ENCODE assay signal across 1 cellular context in genomic region chr20:45359406-45360148, GRCh38.
TF ChIP-seq lines count a peak whose summit lies in the region.

No MANE protein-coding gene starts in this region.

TF ChIP-seq in HepG2, 621 proteins besides CTCF, POLR2A, EP300 and RAD21 (continued from another document and continues in another):
- TF ChIP-seq ZNF800 (CRISPR knock-in tag; IDR thresholded peaks at IDR 0.05) (no peak), ZNF576 (CRISPR knock-in tag; IDR thresholded peaks at IDR 0.05) (no peak), MEIS2 (CRISPR knock-in tag; IDR thresholded peaks at IDR 0.05) (peak; percentile 26; the same call in 1 of the 2 replicates), BATF2 (CRISPR knock-in tag; IDR thresholded peaks at IDR 0.05) (no peak), ZFP91 (CRISPR knock-in tag; IDR thresholded peaks at IDR 0.05; ENCODE audit: borderline replicate concordance) (no peak), HOXA3 (CRISPR knock-in tag; IDR thresholded peaks at IDR 0.05) (no peak; the same call in 1 of the 2 replicates), RFX1 (IDR thresholded peaks at IDR 0.05) (no peak), ZFP36 (IDR thresholded peaks at IDR 0.05; ENCODE audit: borderline replicate concordance, low read depth, low read length, partially characterized antibody) (no peak), GATAD2A (CRISPR knock-in tag; IDR thresholded peaks at IDR 0.05) (no peak; the same call in 1 of the 2 replicates), FOSL1 (CRISPR knock-in tag; IDR thresholded peaks at IDR 0.05; ENCODE audit: borderline replicate concordance) (no peak), WIZ (CRISPR knock-in tag; IDR thresholded peaks at IDR 0.05) (no peak), ZNF326 (CRISPR knock-in tag; IDR thresholded peaks at IDR 0.05; ENCODE audit: borderline replicate concordance) (no peak), ZNF879 (CRISPR knock-in tag; IDR thresholded peaks at IDR 0.05) (peak; percentile 23; the same call in 1 of the 2 replicates), SMAD3 (CRISPR knock-in tag; IDR thresholded peaks at IDR 0.05) (no peak), ARNT (IDR thresholded peaks at IDR 0.05) (no peak), ZNF790 (CRISPR knock-in tag; IDR thresholded peaks at IDR 0.05; ENCODE audit: borderline replicate concordance) (no peak), SRSF1 (optimal IDR thresholded peaks at IDR 0.05; ENCODE audit: low read depth, low read length) (no peak), ZNF101 (CRISPR knock-in tag; IDR thresholded peaks at IDR 0.05; ENCODE audit: borderline replicate concordance, low read depth) (no peak), KLF6 (CRISPR knock-in tag; IDR thresholded peaks at IDR 0.05) (no peak; the same call in 1 of the 2 replicates), SATB2 (CRISPR knock-in tag; IDR thresholded peaks at IDR 0.05) (no peak), ZNF567 (CRISPR knock-in tag; IDR thresholded peaks at IDR 0.05; ENCODE audit: borderline replicate concordance) (no peak; the same call in 1 of the 2 replicates), NFE2L2 (IDR thresholded peaks at IDR 0.05; ENCODE audit: low read length) (no peak), ZNF644 (CRISPR knock-in tag; IDR thresholded peaks at IDR 0.05; ENCODE audit: low read depth) (no peak), ZNF629 (CRISPR knock-in tag; conservative IDR thresholded peaks at IDR 0.05) (peak; percentile 78), FIP1L1 (IDR thresholded peaks at IDR 0.05; ENCODE audit: borderline replicate concordance, insufficient read depth, low read depth, low read length) (no peak), NFAT5 (CRISPR knock-in tag; IDR thresholded peaks at IDR 0.05) (no peak), SMAD9 (CRISPR knock-in tag; IDR thresholded peaks at IDR 0.05) (0 out of 2 replicates have a peak, but pooled peaks have one; percentile 77), KLF12 (CRISPR knock-in tag; IDR thresholded peaks at IDR 0.05; ENCODE audit: borderline replicate concordance) (no peak; the same call in 1 of the 2 replicates), ZNF512B (CRISPR knock-in tag; IDR thresholded peaks at IDR 0.05; ENCODE audit: borderline replicate concordance) (no peak), ZHX1 (CRISPR knock-in tag; IDR thresholded peaks at IDR 0.05; ENCODE audit: low read depth) (no peak), ZNF558 (CRISPR knock-in tag; IDR thresholded peaks at IDR 0.05; ENCODE audit: borderline replicate concordance) (no peak), GPN1 (CRISPR knock-in tag; IDR thresholded peaks at IDR 0.05; ENCODE audit: borderline replicate concordance) (no peak), ZMYM4 (CRISPR knock-in tag; IDR thresholded peaks at IDR 0.05) (no peak), ZNF331 (CRISPR knock-in tag; IDR thresholded peaks at IDR 0.05) (peak; percentile 32; the same call in 1 of the 2 replicates), ZFX (CRISPR knock-in tag; IDR thresholded peaks at IDR 0.05; ENCODE audit: low read depth) (no peak), CENPBD1 (CRISPR knock-in tag; IDR thresholded peaks at IDR 0.05; ENCODE audit: borderline replicate concordance, low read depth) (no peak), ZNF484 (CRISPR knock-in tag; IDR thresholded peaks at IDR 0.05; ENCODE audit: borderline replicate concordance, low read depth) (no peak), ZNF501 (CRISPR knock-in tag; IDR thresholded peaks at IDR 0.05) (peak; percentile 20; the same call in 1 of the 2 replicates), SNAI1 (CRISPR knock-in tag; IDR thresholded peaks at IDR 0.05; ENCODE audit: borderline replicate concordance) (no peak), IKZF5 (CRISPR knock-in tag; IDR thresholded peaks at IDR 0.05) (no peak), TP53 (CRISPR knock-in tag; conservative IDR thresholded peaks at IDR 0.05) (no peak)
